26 cellular contexts compared by ENCODE assay signal in the genomic region with DNA sequence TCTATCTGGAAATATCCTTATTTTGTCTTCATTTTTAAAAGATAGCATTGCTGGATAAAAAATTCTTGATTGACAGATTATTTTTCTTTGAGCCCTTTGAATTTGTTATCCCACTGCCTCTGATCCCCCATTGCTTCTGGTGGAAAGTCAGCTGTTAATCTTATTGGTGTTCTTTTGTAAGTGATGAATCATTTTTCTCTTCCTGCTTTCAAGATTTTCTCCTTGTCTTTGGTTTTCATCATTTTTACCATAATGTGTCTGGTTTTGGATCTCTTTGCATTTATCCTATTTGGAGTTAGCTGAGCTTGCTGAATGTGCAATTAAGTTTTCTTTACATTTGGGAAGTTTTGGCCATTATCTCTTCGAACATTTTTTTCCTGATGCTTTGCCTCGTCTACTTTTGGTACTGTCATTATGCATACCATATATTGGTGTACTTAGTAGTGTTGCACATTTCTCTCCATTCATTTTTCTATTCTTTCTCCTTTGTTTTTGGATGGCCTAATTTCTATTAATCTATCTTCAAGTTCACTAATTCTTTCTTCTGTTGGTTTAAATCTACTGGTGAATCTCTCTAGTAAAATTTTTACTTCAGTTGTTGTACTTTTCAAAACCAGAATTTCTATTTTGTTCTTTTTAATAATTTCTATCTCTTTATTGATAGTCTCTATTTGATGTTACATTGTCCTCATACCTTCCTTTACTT.
DNase-seq lines count a peak whose midpoint lies in the region; ATAC-seq and TF ChIP-seq lines count a peak whose summit lies in the region.
"Had no signal": no experiment of that assay in that cellular context is flagged by ENCODE, and none has a peak within 500 bp of the region (broad histone marks: within the 10 kb centered on the region; RNA-seq: fewer than 3 reads in every experiment).

No MANE protein-coding gene starts in this region.

- no peak overlapping the region for H2AK5ac ChIP-seq in neuronal stem cell (ENCODE audit: low read depth, low read length)

- TF ChIP-seq POLR2A in erythroblast (IDR thresholded peaks at IDR 0.05; ENCODE audit: low read length), result no peak

- no peak overlapping the region for H2BK120ac ChIP-seq in neuronal stem cell (ENCODE audit: low read depth, low read length)

- H3K27ac ChIP-seq in neuronal stem cell (replicated peaks; ENCODE audit: low read length), result no peak overlapping the region
- H3K27ac ChIP-seq: Peyer's patch, prostate gland, thoracic aorta had no signal

- no peak overlapping the region for H4K8ac ChIP-seq in neuronal stem cell (ENCODE audit: low read depth, low read length)

- no peak overlapping the region for H2BK12ac ChIP-seq in neuronal stem cell (ENCODE audit: low read length)

- DNase-seq in NCI-H2171 treated with DMSO at 0.1 percent for 48 hours (lab: John Stamatoyannopoulos, UW) (peak; percentile 11), NCI-H2171 (lab: John Stamatoyannopoulos, UW) (no peak), KBM-7 (peak; percentile 20), erythroblast (lab: John Stamatoyannopoulos, UW) (peak; percentile 12 to 34), neuronal stem cell (ENCODE audit: low spot score) (no peak)
- no peak for DNase-seq in activated naive CD4-positive, alpha-beta T cell treated with anti-CD3 and anti-CD28 coated beads, Interleukin-2, amount 50 U/mL, for 16 hours
- DNase-seq: activated CD4-positive, alpha-beta memory T cell treated with anti-CD3 and anti-CD28 coated beads for 36 hours; amygdala; CD4-positive, alpha-beta memory T cell; DMS 273 treated with DMSO at 0.1 percent for 48 hours; H7; hypothalamus; left colon; naive thymus-derived CD8-positive, alpha-beta T cell; NCI-H1105; NCI-H187 treated with DMSO at 0.1 percent for 48 hours; NCI-H2227 treated with DMSO at 0.1 percent for 48 hours; occipital lobe; Peyer's patch; stimulated activated naive CD8-positive, alpha-beta T cell treated with anti-CD3 and anti-CD28 coated beads, Interleukin-15, amount 100 ng/mL, for 72 hours had no signal

- no peak overlapping the region for H3K18ac ChIP-seq in neuronal stem cell (ENCODE audit: low read length)

- no peaks in the 10 kb centered on the region for H3K36me3 ChIP-seq in neuronal stem cell (replicated peaks in 1 of 2; ENCODE audit: control insufficient read depth in 2 of 2, insufficient read depth in 2 of 2, low read length in 2 of 2)
- H3K36me3 ChIP-seq: Peyer's patch, prostate gland, thoracic aorta had no signal

- H3K4me1 ChIP-seq in neuronal stem cell (ENCODE audit: control insufficient read depth in 2 of 2, insufficient read depth in 1 of 2, low read depth in 1 of 2, low read length in 2 of 2), result no peaks in the 10 kb centered on the region
- H3K4me1 ChIP-seq: Peyer's patch, prostate gland had no signal

- H4K91ac ChIP-seq in neuronal stem cell (ENCODE audit: low read depth, low read length, poor library complexity), result no peak overlapping the region

- no peak overlapping the region for H2AFZ ChIP-seq in neuronal stem cell (ENCODE audit: low read length)

- H3K9me3 ChIP-seq in neuronal stem cell (replicated peaks in 1 of 2; ENCODE audit: control insufficient read depth in 2 of 2, insufficient read depth in 1 of 2, low read depth in 1 of 2, low read length in 2 of 2), result peaks cover 2 to 10% of the 10 kb centered on the region in 2 donors
- H3K9me3 ChIP-seq: prostate gland had no signal

- ATAC-seq in SK-N-SH treated with all-trans-retinoic acid at 6 μM for 48 hours, result no peak
- ATAC-seq in GM18870 (IDR thresholded peaks at IDR 0.05; ENCODE audit: unreplicated experiment), result no peak
- ATAC-seq: activated CD4-positive, CD25-positive, alpha-beta regulatory T cell treated with anti-CD3 and anti-CD28 coated beads, Interleukin-2, amount 50 U/mL, for 24 hours; left colon; naive thymus-derived CD8-positive, alpha-beta T cell; sciatic nerve; stimulated activated naive CD8-positive, alpha-beta T cell treated with anti-CD3 and anti-CD28 coated beads, Interleukin-15, amount 100 ng/mL, for 72 hours had no signal

- no peaks in the 10 kb centered on the region for H3K27me3 ChIP-seq in neuronal stem cell (ENCODE audit: control insufficient read depth in 3 of 3, insufficient read depth in 3 of 3, low read depth in 1 of 3, low read length in 3 of 3)
- H3K27me3 ChIP-seq: Peyer's patch had no signal

- H3K4me3 ChIP-seq in neuronal stem cell (ENCODE audit: low read length in 2 of 2), result no peak overlapping the region
- H3K4me3 ChIP-seq: Peyer's patch, prostate gland, thoracic aorta had no signal

- H3K79me1 ChIP-seq in neuronal stem cell (ENCODE audit: low read depth, low read length), result no peaks in the 10 kb centered on the region

- no peak overlapping the region for H3K14ac ChIP-seq in neuronal stem cell (ENCODE audit: low read length)

- no peak overlapping the region for H3K4ac ChIP-seq in neuronal stem cell (ENCODE audit: low read length)

- no peak overlapping the region for H3K4me2 ChIP-seq in neuronal stem cell (ENCODE audit: insufficient read depth, low read length, poor library complexity, severe bottlenecking)

- no peak overlapping the region for H3K9ac ChIP-seq in neuronal stem cell (ENCODE audit: low read depth, low read length, poor library complexity)

- WGBS in neuronal stem cell (ENCODE audit: extremely low coverage in 2 of 2, insufficient read length in 2 of 2, insufficient replicate concordance in 1 of 2), 2 donors, result no CpG with 5 or more reads among the region's 2 CpGs

- H2BK5ac ChIP-seq in neuronal stem cell (ENCODE audit: low read length), result no peak overlapping the region

- in situ Hi-C loops in KBM-7 (cut with MboI; ENCODE audit: low pct_unique_long_range_greater_than_20kb, low sequenced_read_pairs), result no loop called here

- H3K23ac ChIP-seq in neuronal stem cell (ENCODE audit: low read depth, low read length, poor library complexity), result no peak overlapping the region

- H2BK15ac ChIP-seq in neuronal stem cell (ENCODE audit: low read length), result no peak overlapping the region

TF ChIP-seq in SK-N-SH treated with all-trans-retinoic acid at 6 μM for 48 hours, 23 proteins besides CTCF, POLR2A, EP300 and RAD21:
- TF ChIP-seq ESRRG (CRISPR knock-in tag; IDR thresholded peaks at IDR 0.05) (no peak), TOX (CRISPR knock-in tag; IDR thresholded peaks at IDR 0.05; ENCODE audit: borderline replicate concordance) (no peak), ZNF8 (CRISPR knock-in tag; IDR thresholded peaks at IDR 0.05) (no peak), GLIS3 (CRISPR knock-in tag; IDR thresholded peaks at IDR 0.05) (no peak), RARB (CRISPR knock-in tag; IDR thresholded peaks at IDR 0.05) (no peak), ZFP30 (CRISPR knock-in tag; IDR thresholded peaks at IDR 0.05) (peak; percentile 74), OSR1 (CRISPR knock-in tag; IDR thresholded peaks at IDR 0.05) (no peak)
- TF ChIP-seq, protein P1, sequence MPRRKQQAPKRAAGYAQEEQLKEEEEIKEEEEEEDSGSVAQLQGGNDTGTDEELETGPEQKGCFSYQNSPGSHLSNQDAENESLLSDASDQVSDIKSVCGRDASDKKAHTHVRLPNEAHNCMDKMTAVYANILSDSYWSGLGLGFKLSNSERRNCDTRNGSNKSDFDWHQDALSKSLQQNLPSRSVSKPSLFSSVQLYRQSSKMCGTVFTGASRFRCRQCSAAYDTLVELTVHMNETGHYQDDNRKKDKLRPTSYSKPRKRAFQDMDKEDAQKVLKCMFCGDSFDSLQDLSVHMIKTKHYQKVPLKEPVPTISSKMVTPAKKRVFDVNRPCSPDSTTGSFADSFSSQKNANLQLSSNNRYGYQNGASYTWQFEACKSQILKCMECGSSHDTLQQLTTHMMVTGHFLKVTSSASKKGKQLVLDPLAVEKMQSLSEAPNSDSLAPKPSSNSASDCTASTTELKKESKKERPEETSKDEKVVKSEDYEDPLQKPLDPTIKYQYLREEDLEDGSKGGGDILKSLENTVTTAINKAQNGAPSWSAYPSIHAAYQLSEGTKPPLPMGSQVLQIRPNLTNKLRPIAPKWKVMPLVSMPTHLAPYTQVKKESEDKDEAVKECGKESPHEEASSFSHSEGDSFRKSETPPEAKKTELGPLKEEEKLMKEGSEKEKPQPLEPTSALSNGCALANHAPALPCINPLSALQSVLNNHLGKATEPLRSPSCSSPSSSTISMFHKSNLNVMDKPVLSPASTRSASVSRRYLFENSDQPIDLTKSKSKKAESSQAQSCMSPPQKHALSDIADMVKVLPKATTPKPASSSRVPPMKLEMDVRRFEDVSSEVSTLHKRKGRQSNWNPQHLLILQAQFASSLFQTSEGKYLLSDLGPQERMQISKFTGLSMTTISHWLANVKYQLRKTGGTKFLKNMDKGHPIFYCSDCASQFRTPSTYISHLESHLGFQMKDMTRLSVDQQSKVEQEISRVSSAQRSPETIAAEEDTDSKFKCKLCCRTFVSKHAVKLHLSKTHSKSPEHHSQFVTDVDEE (CRISPR knock-in tag; IDR thresholded peaks at IDR 0.05), result no peak

Comparison
In these comparisons a context has a peak if more than half of its experiments do, and no peak if none do; other contexts are left out.
1. DNase-seq: peak in NCI-H2171 treated with DMSO at 0.1 percent for 48 hours (single experiment), KBM-7 (single experiment) and erythroblast (2 of 2); none in NCI-H2171 (single experiment), neuronal stem cell (single experiment) and activated naive CD4-positive, alpha-beta T cell treated with anti-CD3 and anti-CD28 coated beads, Interleukin-2, amount 50 U/mL, for 16 hours (single experiment).